Comparison of ENCODE assay signal across 8 cellular contexts in genomic region chr2:26032586-26033269, GRCh38. TPM values are rescaled to one million over a fixed set of nuclear protein-coding genes. Genes with fewer than 3 reads are reported as not detected.
DNase-seq lines count a peak whose midpoint lies in the region; ATAC-seq and TF ChIP-seq lines count a peak whose summit lies in the region.
"Not testable (repeated sequence)": the region's sequence is repeated elsewhere in the genome, so short reads cannot be mapped to it uniquely, and the experiment has no call there.

No MANE protein-coding gene starts in this region.

- peak overlapping the region; percentile 63 to 96 (median 88) for H3K4me3 ChIP-seq in heart left ventricle
- H3K4me3 ChIP-seq in naive thymus-derived CD4-positive, alpha-beta T cell (ENCODE audit: low read length) = peak overlapping the region; percentile 96
- peak overlapping the region; percentile 80 to 99 for H3K4me3 ChIP-seq in stomach smooth muscle (ENCODE audit: low read length in 2 of 2)

- POLR2A ChIA-PET in T-cell (lab: Charles Lee) = interaction anchor here in 1 of 2 donors (0.5 kb wide), 1 partner anchor 1858 kb away, joined by 3 read pairs; the partner anchor contains the start of genes BABAM2 and RBKS
- POLR2A ChIA-PET in MCF 10A (lab: Yijun Ruan, JAX) = interaction anchor here (0.7 to 7.4 kb wide), 16 partner anchors 13 to 312 kb away, joined by 3 to 250 read pairs (median 26); partner anchors contain the start of genes ASXL2, HADHA, HADHB and SELENOI
- POLR2A ChIA-PET in naive thymus-derived CD4-positive, alpha-beta T cell (lab: Charles Lee) = interaction anchor here (0.7 to 3.8 kb wide), 6 partner anchors 28 to 1179 kb away, joined by 3 to 19 read pairs (median 6); partner anchors contain the start of genes ADGRF3, ASXL2, ATRAID and SELENOI

- not testable (repeated sequence) for BruUV-seq in MCF 10A (replicated peaks; lab: Mats Ljungman, UMichigan)

- H3K4me1 Mint-ChIP-seq in CD14-positive monocyte = peaks cover 29% of the 10 kb centered on the region
- peaks cover 30 to 46% (median 37%) of the 10 kb centered on the region in 3 donors for H3K4me1 Mint-ChIP-seq in T-cell
- H3K4me1 Mint-ChIP-seq in MCF 10A (ENCODE audit: insufficient read depth, unreplicated experiment) = peaks cover 22% of the 10 kb centered on the region
- peaks cover 25 to 39% (median 36%) of the 10 kb centered on the region in 7 donors for H3K4me1 Mint-ChIP-seq in naive thymus-derived CD4-positive, alpha-beta T cell

- not testable (repeated sequence) for DNase-seq in CD14-positive monocyte (ENCODE audit: low spot score); T-cell; MCF 10A (ENCODE audit: unreplicated experiment); heart left ventricle; naive thymus-derived CD4-positive, alpha-beta T cell

- ATAC-seq in GM21529 (IDR thresholded peaks at IDR 0.05; ENCODE audit: unreplicated experiment) = peak; percentile 19
- ATAC-seq in HG03520 (IDR thresholded peaks at IDR 0.05; ENCODE audit: unreplicated experiment) = peak; percentile 6
- not testable (repeated sequence) for ATAC-seq in T-cell (replicated peaks in 1 of 4); naive thymus-derived CD4-positive, alpha-beta T cell
- ATAC-seq in heart left ventricle = peak in 3 of 4 donors; percentile 4 to 35 (median 30)

- H3K36me3 Mint-ChIP-seq in CD14-positive monocyte (peaks cover 10 to 13% of the 10 kb centered on the region in 2 donors), MCF 10A (ENCODE audit: insufficient read depth, unreplicated experiment) (peaks cover 35% of the 10 kb centered on the region)
- H3K36me3 Mint-ChIP-seq in T-cell; naive thymus-derived CD4-positive, alpha-beta T cell: not testable (repeated sequence)

- CTCF ChIA-PET in T-cell (lab: Charles Lee) = interaction anchor here (0.6 to 3.0 kb wide), 4 partner anchors 41 to 655 kb away, joined by 3 to 13 read pairs (median 4); no protein-coding TSS in a partner anchor
- CTCF ChIA-PET in MCF 10A (lab: Yijun Ruan, JAX) = interaction anchor here (0.6 to 1.7 kb wide), 3 partner anchors 12 to 41 kb away, joined by 3 to 5 read pairs (median 5); no protein-coding TSS in a partner anchor
- CTCF ChIA-PET in naive thymus-derived CD4-positive, alpha-beta T cell (lab: Charles Lee) = interaction anchor here (1.7 kb wide), 1 partner anchor 41 kb away, joined by 6 read pairs; no protein-coding TSS in a partner anchor

- H3K4me1 ChIP-seq in heart left ventricle = peaks cover 0 to 34% (median 27%) of the 10 kb centered on the region in 12 donors
- peaks cover 17 to 20% of the 10 kb centered on the region in 2 donors for H3K4me1 ChIP-seq in naive thymus-derived CD4-positive, alpha-beta T cell (ENCODE audit: control insufficient read depth in 2 of 2, insufficient read depth in 2 of 2, low read length in 2 of 2)
- H3K4me1 ChIP-seq in stomach smooth muscle (ENCODE audit: control insufficient read depth, insufficient read depth, low read length) = peaks cover 17% of the 10 kb centered on the region

- not testable (repeated sequence) for TF ChIP-seq POLR2A in heart left ventricle (IDR thresholded peaks at IDR 0.05)

- not testable (repeated sequence) for H3K27me3 Mint-ChIP-seq in CD14-positive monocyte (ENCODE audit: low read depth in 3 of 3); T-cell; MCF 10A (ENCODE audit: insufficient read depth, unreplicated experiment); naive thymus-derived CD4-positive, alpha-beta T cell

- H3K9ac ChIP-seq in stomach smooth muscle (ENCODE audit: low read length in 2 of 2) = peak overlapping the region; percentile 83 to 89

- not testable (repeated sequence) for H3K9me3 Mint-ChIP-seq in CD14-positive monocyte; T-cell; MCF 10A (ENCODE audit: unreplicated experiment); naive thymus-derived CD4-positive, alpha-beta T cell

- WGBS in heart left ventricle, 4 donors = 39 to 48% (median 47%) methylated on average over 24 of the region's 24 CpGs

- H3K27me3 ChIP-seq in heart left ventricle; naive thymus-derived CD4-positive, alpha-beta T cell (ENCODE audit: control insufficient read depth in 2 of 2, insufficient read depth in 2 of 2, low read length in 2 of 2); stomach smooth muscle (ENCODE audit: control insufficient read depth in 1 of 2, insufficient read depth in 2 of 2, low read length in 2 of 2): not testable (repeated sequence)

- intact Hi-C loops in CD14-positive monocyte (cut with micrococcal nuclease) (loop anchor here (5.0 kb wide), 2 partner anchors 35 to 40 kb away; no protein-coding TSS in a partner anchor), MCF 10A (cut with micrococcal nuclease) (loop anchor here (1.0 kb wide), 2 partner anchors 23 to 35 kb away; no protein-coding TSS in a partner anchor)
- intact Hi-C loops in heart left ventricle (cut with DNase I) = not testable (repeated sequence)
- intact Hi-C loops in naive thymus-derived CD4-positive, alpha-beta T cell (cut with micrococcal nuclease) = loop anchor here (1.0 to 10.0 kb wide), 7 partner anchors 154 to 1955 kb away; partner anchors contain the start of genes AGBL5 (in 1 of the 2), ASXL2 (in 1 of the 2), GTF3C2 (in 1 of the 2) and SF3B6 (in 1 of the 2)

- not testable (repeated sequence) for H3K9me3 ChIP-seq in heart left ventricle; naive thymus-derived CD4-positive, alpha-beta T cell (ENCODE audit: control insufficient read depth in 2 of 3, low read length in 3 of 3); stomach smooth muscle (ENCODE audit: control insufficient read depth in 2 of 2, low read length in 2 of 2)

- H3K36me3 ChIP-seq in heart left ventricle = peaks cover 0 to 11% (median 0%) of the 10 kb centered on the region in 9 donors
- peaks cover 0 to 14% (median 0%) of the 10 kb centered on the region in 3 experiments for H3K36me3 ChIP-seq in naive thymus-derived CD4-positive, alpha-beta T cell (ENCODE audit: control insufficient read depth in 2 of 3, insufficient read depth in 3 of 3, low read length in 3 of 3)
- H3K36me3 ChIP-seq in stomach smooth muscle (ENCODE audit: control insufficient read depth in 2 of 2, insufficient read depth in 2 of 2, low read length in 2 of 2) = not testable (repeated sequence)

- peak overlapping the region; percentile 93 to 97 (median 96) for H3K27ac Mint-ChIP-seq in CD14-positive monocyte
- peak overlapping the region; percentile 93 to 95 for H3K27ac Mint-ChIP-seq in T-cell
- peak overlapping the region; percentile 92 for H3K27ac Mint-ChIP-seq in MCF 10A (ENCODE audit: low read depth, unreplicated experiment)
- peak overlapping the region; percentile 86 to 97 (median 94) for H3K27ac Mint-ChIP-seq in naive thymus-derived CD4-positive, alpha-beta T cell

- H3K27ac ChIP-seq in heart left ventricle (peak overlapping the region; percentile 88 to 99 (median 96)), stomach smooth muscle (ENCODE audit: low read length) (peak overlapping the region; percentile 90)
- H3K27ac ChIP-seq in naive thymus-derived CD4-positive, alpha-beta T cell (ENCODE audit: low read depth, low read length) = peak overlapping the region; percentile 90

- H3K4me3 Mint-ChIP-seq in CD14-positive monocyte (peak overlapping the region; percentile 89 to 94), T-cell (peak overlapping the region; percentile 94 to 95 (median 94)), MCF 10A (ENCODE audit: unreplicated experiment) (peak overlapping the region; percentile 96)
- H3K4me3 Mint-ChIP-seq in naive thymus-derived CD4-positive, alpha-beta T cell = peak overlapping the region; percentile 90 to 99 (median 96)

- TF ChIP-seq CTCF in CD14-positive monocyte (IDR thresholded peaks at IDR 0.05); MCF 10A (IDR thresholded peaks at IDR 0.05; ENCODE audit: unreplicated experiment); heart left ventricle (IDR thresholded peaks at IDR 0.05): not testable (repeated sequence)

RNA-seq across cellular contexts. Expression of gene RAB10, which starts 1.2 kb away (rescaled TPM):
- 100 to 1,000 TPM; 202 to 258 TPM for polyA plus RNA-seq in CD14-positive monocyte
- 10 to 100 TPM; 35.0 to 78.7 (median 71.2) TPM for total RNA-seq in T-cell
- total RNA-seq in MCF 10A (2022) = 139 and 147 TPM in 2 replicates
- total RNA-seq in heart left ventricle = 100 to 1,000 TPM in 4 of 9 donors, 10 to 100 TPM in 5; 71.7 to 121 (median 99.7) TPM
- polyA plus RNA-seq in heart left ventricle = 10 to 100 TPM; 33.1 to 88.2 TPM
- total RNA-seq in naive thymus-derived CD4-positive, alpha-beta T cell = 100 to 1,000 TPM in 1 of 5 experiments, 10 to 100 TPM in 4; 25.6 to 108 (median 60.5) TPM
- 10 to 100 TPM; 56.1 to 73.2 TPM for polyA plus RNA-seq in naive thymus-derived CD4-positive, alpha-beta T cell

RNA-seq across cellular contexts. Expression of gene KIF3C, which starts 50.4 kb away (rescaled TPM):
- polyA plus RNA-seq in CD14-positive monocyte = under 1 TPM; 0.28 to 0.47 TPM
- 1 to 10 TPM; 3.3 to 8.6 (median 6.9) TPM for total RNA-seq in T-cell
- total RNA-seq in MCF 10A (2022) = 0.91 and 2.0 TPM in 2 replicates
- 1 to 10 TPM in 8 of 9 donors, under 1 TPM in 1; 0.93 to 8.9 (median 3.1) TPM for total RNA-seq in heart left ventricle
- polyA plus RNA-seq in heart left ventricle = 1 to 10 TPM; 1.3 to 1.8 TPM
- 1 to 10 TPM; 2.9 to 6.3 (median 5.7) TPM for total RNA-seq in naive thymus-derived CD4-positive, alpha-beta T cell
- 1 to 10 TPM in 1 of 2 donors, under 1 TPM in 1; 0.54 to 1.7 TPM for polyA plus RNA-seq in naive thymus-derived CD4-positive, alpha-beta T cell
